Comparison of ENCODE assay signal across 23 cellular contexts in the genomic region with DNA sequence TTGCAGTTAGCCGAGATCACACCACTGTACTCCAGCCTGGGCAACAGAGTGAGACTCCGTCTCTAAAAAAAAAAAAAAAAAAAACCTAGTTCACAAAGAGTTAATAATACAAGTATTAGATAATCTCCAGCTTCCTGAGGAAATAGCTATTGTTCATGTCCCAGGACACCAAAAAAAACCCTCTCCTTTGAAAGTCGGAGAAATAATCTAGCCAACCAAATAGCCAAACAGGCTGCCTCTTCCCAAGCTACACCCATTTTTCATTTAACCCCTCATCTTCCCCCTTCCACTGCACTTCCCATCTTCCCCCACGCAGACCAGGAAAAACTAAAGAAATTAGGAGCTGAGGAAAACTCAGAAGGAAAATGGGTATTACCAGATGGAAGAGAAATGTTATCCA. TPM values are rescaled to one million over a fixed set of nuclear protein-coding genes. Genes with fewer than 3 reads are reported as not detected.
"Had no signal": no experiment of that assay in that cellular context is flagged by ENCODE, and none has a peak within 500 bp of the region (broad histone marks: within the 10 kb centered on the region; RNA-seq: fewer than 3 reads in every experiment).

No MANE protein-coding gene starts in this region.

- H3K27ac Mint-ChIP-seq: activated CD4-positive, alpha-beta T cell treated with anti-CD3 and anti-CD28 coated beads, Interleukin-2, amount 10 ng/mL, durations not matched to agents 24 days and 14 days; activated CD8-positive, alpha-beta T cell treated with anti-CD3 and anti-CD28 coated beads for 36 hours; activated T-helper 17 cell treated with anti-CD3 and anti-CD28 coated beads, Interleukin-2, amount 50 U/mL, for 72 hours; nephron; stimulated activated naive B cell treated with anti-CD40 and anti-IgM and Interleukin-4, amounts not matched to agents 10 μg/mL and 1 μg/mL and 100 μg/mL, for 72 hours; T-helper 17 cell had no signal

- H3K4me3 ChIP-seq: dorsolateral prefrontal cortex, smooth muscle cell, stomach, thyroid gland had no signal

- H3K4me1 ChIP-seq: stomach, thyroid gland had no signal

- H3K4me1 Mint-ChIP-seq: activated T-helper 17 cell treated with anti-CD3 and anti-CD28 coated beads, Interleukin-2, amount 50 U/mL, for 72 hours; central memory CD8-positive, alpha-beta T cell; nephron; stimulated activated naive B cell treated with anti-CD40 and anti-IgM and Interleukin-4, amounts not matched to agents 10 μg/mL and 1 μg/mL and 100 μg/mL, for 72 hours; T-helper 17 cell had no signal

- ATAC-seq: activated CD4-positive, CD25-positive, alpha-beta regulatory T cell treated with anti-CD3 and anti-CD28 coated beads, Interleukin-2, amount 50 U/mL, for 24 hours; activated CD8-positive, alpha-beta T cell treated with anti-CD3 and anti-CD28 coated beads for 36 hours; activated T-cell treated with anti-CD3 and anti-CD28 coated beads, Interleukin-2, amount 50 U/mL, for 4 hours; activated T-helper 17 cell treated with anti-CD3 and anti-CD28 coated beads, Interleukin-2, amount 50 U/mL, for 72 hours; SK-N-SH treated with all-trans-retinoic acid at 6 μM for 48 hours; stimulated activated naive B cell treated with anti-CD40 and anti-IgM and Interleukin-4, amounts not matched to agents 10 μg/mL and 1 μg/mL and 100 μg/mL, for 72 hours; T-helper 17 cell had no signal

- DNase-seq: activated CD4-positive, alpha-beta T cell treated with anti-CD3 and anti-CD28 coated beads, Interleukin-2, amount 10 ng/mL, durations not matched to agents 24 days and 14 days; activated CD8-positive, alpha-beta T cell treated with anti-CD3 and anti-CD28 coated beads for 36 hours; activated gamma-delta T cell treated with Interleukin-2 at 50 U/mL for 16 hours; activated naive CD4-positive, alpha-beta T cell treated with anti-CD3 and anti-CD28 coated beads, Interleukin-2, amount 50 U/mL, for 16 hours; activated T-cell treated with anti-CD3 and anti-CD28 coated beads, Interleukin-2, amount 50 U/mL, for 4 hours; amniotic stem cell; dorsolateral prefrontal cortex; effector memory CD4-positive, alpha-beta T cell; foreskin fibroblast; mesendoderm; stimulated activated CD4-positive, alpha-beta T cell treated with anti-CD3 and anti-CD28 coated beads, Interleukin-1b, Interleukin-23, amount 100 ng/mL, for 48 hours; stimulated activated naive B cell treated with anti-CD40 and anti-IgM and Interleukin-4, amounts not matched to agents 10 μg/mL and 1 μg/mL and 100 μg/mL, for 72 hours; stomach; T-helper 17 cell; T1000; thyroid gland; WERI-Rb-1 had no signal

- H3K4me3 Mint-ChIP-seq: activated CD4-positive, alpha-beta T cell treated with anti-CD3 and anti-CD28 coated beads, Interleukin-2, amount 10 ng/mL, durations not matched to agents 24 days and 14 days; activated CD8-positive, alpha-beta T cell treated with anti-CD3 and anti-CD28 coated beads for 36 hours; activated T-cell treated with anti-CD3 and anti-CD28 coated beads, Interleukin-2, amount 50 U/mL, for 4 hours; activated T-helper 17 cell treated with anti-CD3 and anti-CD28 coated beads, Interleukin-2, amount 50 U/mL, for 72 hours; central memory CD8-positive, alpha-beta T cell; nephron; stimulated activated naive B cell treated with anti-CD40 and anti-IgM and Interleukin-4, amounts not matched to agents 10 μg/mL and 1 μg/mL and 100 μg/mL, for 72 hours; T-helper 17 cell had no signal

- H3K27me3 ChIP-seq: dorsolateral prefrontal cortex, stomach, thyroid gland had no signal

- H3K27me3 Mint-ChIP-seq: activated CD4-positive, alpha-beta T cell treated with anti-CD3 and anti-CD28 coated beads, Interleukin-2, amount 10 ng/mL, durations not matched to agents 24 days and 14 days; activated CD8-positive, alpha-beta T cell treated with anti-CD3 and anti-CD28 coated beads for 36 hours; activated T-helper 17 cell treated with anti-CD3 and anti-CD28 coated beads, Interleukin-2, amount 50 U/mL, for 72 hours; central memory CD8-positive, alpha-beta T cell; stimulated activated naive B cell treated with anti-CD40 and anti-IgM and Interleukin-4, amounts not matched to agents 10 μg/mL and 1 μg/mL and 100 μg/mL, for 72 hours; T-helper 17 cell had no signal

- H3K9me3 ChIP-seq: thyroid gland had no signal

- H3K27ac ChIP-seq: thyroid gland, WERI-Rb-1 had no signal

RNA-seq across cellular contexts. Expression of a gene that starts 31.6 kb away (rescaled TPM):
- total RNA-seq: activated CD4-positive, alpha-beta T cell treated with anti-CD3 and anti-CD28 coated beads, Interleukin-2, amount 10 ng/mL, durations not matched to agents 24 days and 14 days; activated CD8-positive, alpha-beta T cell treated with anti-CD3 and anti-CD28 coated beads for 36 hours; activated T-helper 17 cell treated with anti-CD3 and anti-CD28 coated beads, Interleukin-2, amount 50 U/mL, for 72 hours had no signal
